17 cellular contexts compared by ENCODE assay signal in the genomic region with DNA sequence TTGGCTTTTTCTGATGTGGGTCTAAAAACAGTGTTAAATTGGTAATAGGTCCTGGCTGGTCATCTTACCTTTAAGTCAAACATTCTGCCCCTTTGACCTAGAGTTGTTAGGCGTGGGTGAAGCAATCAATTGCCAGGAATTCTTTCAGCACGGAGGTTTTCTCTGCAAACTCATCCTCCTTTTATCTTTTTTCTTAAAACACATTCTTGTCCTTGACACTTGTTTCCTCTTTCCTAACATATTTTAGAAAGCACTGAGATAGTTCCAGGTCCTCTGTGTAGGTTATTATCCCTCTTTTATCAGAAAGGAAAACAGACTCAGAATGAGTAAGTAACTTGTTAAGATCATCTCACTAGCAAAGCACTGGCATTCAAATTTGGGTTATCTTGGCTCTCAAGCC. TPM values are rescaled to one million over a fixed set of nuclear protein-coding genes. Genes with fewer than 3 reads are reported as not detected.
DNase-seq lines count a peak whose midpoint lies in the region; ATAC-seq and TF ChIP-seq lines count a peak whose summit lies in the region.
"Had no signal": no experiment of that assay in that cellular context is flagged by ENCODE, and none has a peak within 500 bp of the region (broad histone marks: within the 10 kb centered on the region; RNA-seq: fewer than 3 reads in every experiment).

No MANE protein-coding gene starts in this region.

- no peak overlapping the region for H3K18ac ChIP-seq in trophoblast cell (ENCODE audit: low read length)

- H3K36me3 ChIP-seq in GM23248 (ENCODE audit: low read depth) (no peaks in the 10 kb centered on the region), hepatocyte (replicated peaks; ENCODE audit: insufficient read depth, low read depth) (no peaks in the 10 kb centered on the region), trophoblast cell (ENCODE audit: control insufficient read depth in 1 of 2, insufficient read depth in 2 of 2, low read length in 2 of 2) (no peaks in the 10 kb centered on the region), heart left ventricle (peaks cover 0 to 39% (median 0%) of the 10 kb centered on the region in 9 donors), mucosa of descending colon (ENCODE audit: low read depth) (no peaks in the 10 kb centered on the region)

- TF ChIP-seq CTCF in activated B cell treated with CpG ODN at 0.5 μM for 24 hours (IDR thresholded peaks at IDR 0.05) (no peak), hepatocyte (IDR thresholded peaks at IDR 0.05; ENCODE audit: poor library complexity) (no peak), heart left ventricle (IDR thresholded peaks at IDR 0.05) (no peak), mucosa of descending colon (IDR thresholded peaks at IDR 0.05) (no peak)

- no peak overlapping the region for H2AK5ac ChIP-seq in trophoblast cell (ENCODE audit: low read length)

- H3K27ac Mint-ChIP-seq in activated B cell treated with CpG ODN at 0.5 μM for 24 hours, result peak overlapping the region; percentile 42
- H3K27ac Mint-ChIP-seq: CD8-positive, alpha-beta memory T cell; HFFc6 had no signal

- H3K4me3 ChIP-seq in GM23248, result no peak overlapping the region
- no peak overlapping the region for H3K4me3 ChIP-seq in hepatocyte
- no peak overlapping the region for H3K4me3 ChIP-seq in trophoblast cell (ENCODE audit: low read depth, low read length)
- no peak overlapping the region for H3K4me3 ChIP-seq in heart left ventricle
- H3K4me3 ChIP-seq in mucosa of descending colon, result no peak overlapping the region

- no peak overlapping the region for H4K91ac ChIP-seq in trophoblast cell (ENCODE audit: low read depth, low read length)

- H2BK120ac ChIP-seq in trophoblast cell (ENCODE audit: insufficient read depth, low read length, poor library complexity), result no peak overlapping the region

- H3K27me3 ChIP-seq in GM23248 (replicated peaks; ENCODE audit: insufficient read depth), result no peaks in the 10 kb centered on the region
- no peaks in the 10 kb centered on the region for H3K27me3 ChIP-seq in hepatocyte
- H3K27me3 ChIP-seq in trophoblast cell (ENCODE audit: insufficient read depth, low read length), result no peaks in the 10 kb centered on the region
- H3K27me3 ChIP-seq in heart left ventricle, result no peaks in the 10 kb centered on the region

- H3K9ac ChIP-seq in GM23248 (no peak overlapping the region), trophoblast cell (ENCODE audit: low read length) (no peak overlapping the region)

- POLR2A ChIA-PET in activated B cell treated with CpG ODN at 0.5 μM for 24 hours (lab: Charles Lee), result interaction anchor here (1.0 kb wide), 1 partner anchor 41 kb away, joined by 3 read pairs; no protein-coding TSS in a partner anchor

- H4K8ac ChIP-seq in trophoblast cell (ENCODE audit: low read depth, low read length), result no peak overlapping the region

- WGBS in GM23248 (ENCODE audit: low coverage in 1 of 2, low lambda C conversion rate in 2 of 2, missing lambda C conversion rate in 2 of 2), 2 experiments, result 46 to 52% methylated on average over 2 of the region's 2 CpGs
- WGBS in hepatocyte (ENCODE audit: low lambda C conversion rate, missing lambda C conversion rate), result 30% methylated on average over 2 of the region's 2 CpGs
- no CpG with 5 or more reads among the region's 2 CpGs for WGBS in trophoblast cell (ENCODE audit: extremely low coverage, insufficient coverage, insufficient read length)
- WGBS in heart left ventricle, 4 donors, result 65 to 75% (median 73%) methylated on average over 2 of the region's 2 CpGs

- H3K36me3 Mint-ChIP-seq in activated B cell treated with CpG ODN at 0.5 μM for 24 hours (ENCODE audit: low read depth), result peaks cover 16% of the 10 kb centered on the region

- no peak overlapping the region for H3K4ac ChIP-seq in trophoblast cell (ENCODE audit: low read depth, low read length)

- no peaks in the 10 kb centered on the region for H3K27me3 Mint-ChIP-seq in activated B cell treated with CpG ODN at 0.5 μM for 24 hours

- H3K9me3 ChIP-seq in GM23248 (ENCODE audit: low read depth) (no peaks in the 10 kb centered on the region), hepatocyte (ENCODE audit: low read depth) (no peaks in the 10 kb centered on the region), trophoblast cell (ENCODE audit: insufficient read depth, low read depth, low read length) (no peaks in the 10 kb centered on the region), heart left ventricle (no peaks in the 10 kb centered on the region), mucosa of descending colon (no peaks in the 10 kb centered on the region)

- in situ Hi-C loops in GM23248 (cut with MboI), result no loop called here

- no peaks in the 10 kb centered on the region for H4K20me1 ChIP-seq in GM23248 (ENCODE audit: insufficient read depth)
- H4K20me1 ChIP-seq in hepatocyte (ENCODE audit: insufficient read depth, poor library complexity, severe bottlenecking), result no peaks in the 10 kb centered on the region

- no peak overlapping the region for H2BK5ac ChIP-seq in trophoblast cell (ENCODE audit: low read depth, low read length, poor library complexity)

- TF ChIP-seq POLR2A in heart left ventricle (IDR thresholded peaks at IDR 0.05), result no peak

- H3K9me3 Mint-ChIP-seq in activated B cell treated with CpG ODN at 0.5 μM for 24 hours, result no peaks in the 10 kb centered on the region
- H3K9me3 Mint-ChIP-seq: CD8-positive, alpha-beta memory T cell; HFFc6 had no signal

- DNase-seq in GM23248, result peak; percentile 14
- no peak for DNase-seq in activated B cell treated with CpG ODN at 0.5 μM for 24 hours
- no peak for DNase-seq in hepatocyte (ENCODE audit: low spot score)
- peak; percentile 58 to 76 for DNase-seq in trophoblast cell
- no peak for DNase-seq in heart left ventricle
- DNase-seq in mucosa of descending colon, result no peak
- DNase-seq: C1 segment of cervical spinal cord; CD8-positive, alpha-beta memory T cell; DMS79; HFFc6; Karpas-422; NCI-H1417 treated with DMSO at 0.1 percent for 48 hours; NCI-H187 treated with DMSO at 0.1 percent for 48 hours; NCI-H2227 treated with DMSO at 0.1 percent for 48 hours; NCI-H524; NCI-H82 had no signal

- peaks cover 14% of the 10 kb centered on the region for H3F3A ChIP-seq in GM23248 (ENCODE audit: insufficient read depth)

- H2AFZ ChIP-seq in GM23248 (no peak overlapping the region), hepatocyte (no peak overlapping the region), trophoblast cell (ENCODE audit: insufficient read depth, low read length, poor library complexity) (no peak overlapping the region)

- no peak overlapping the region for H4K12ac ChIP-seq in trophoblast cell (ENCODE audit: low read depth, low read length)

- H3K4me1 ChIP-seq in GM23248 (ENCODE audit: insufficient read depth) (peaks cover 19% of the 10 kb centered on the region), hepatocyte (ENCODE audit: insufficient read depth) (peaks cover 11% of the 10 kb centered on the region), trophoblast cell (ENCODE audit: control insufficient read depth in 1 of 2, insufficient read depth in 2 of 2, low read length in 2 of 2) (peaks cover 2% of the 10 kb centered on the region in 2 experiments), heart left ventricle (no peaks in the 10 kb centered on the region), mucosa of descending colon (ENCODE audit: low read depth) (peaks cover 4% of the 10 kb centered on the region)

- CTCF ChIA-PET in activated B cell treated with CpG ODN at 0.5 μM for 24 hours (lab: Charles Lee), result no interaction called here

- no peak overlapping the region for H3K14ac ChIP-seq in trophoblast cell (ENCODE audit: low read length)

- intact Hi-C loops in activated B cell treated with CpG ODN at 0.5 μM for 24 hours (cut with micrococcal nuclease) (no loop called here), heart left ventricle (cut with DNase I) (no loop called here), mucosa of descending colon (cut with DNase I, micrococcal nuclease) (no loop called here)

- H3K4me2 ChIP-seq in GM23248 (ENCODE audit: unreplicated experiment) (peak overlapping the region; percentile 32), hepatocyte (no peak overlapping the region), trophoblast cell (ENCODE audit: low read length) (no peak overlapping the region)

- H3K23ac ChIP-seq in trophoblast cell (ENCODE audit: low read length), result no peak overlapping the region

- H3K27ac ChIP-seq in GM23248, result no peak overlapping the region
- peak overlapping the region; percentile 37 for H3K27ac ChIP-seq in hepatocyte
- H3K27ac ChIP-seq in trophoblast cell (ENCODE audit: low read depth, low read length), result no peak overlapping the region
- H3K27ac ChIP-seq in heart left ventricle, result no peak overlapping the region

- H3K9me2 ChIP-seq in GM23248 (ENCODE audit: insufficient read depth) (no peaks in the 10 kb centered on the region), hepatocyte (replicated peaks; ENCODE audit: insufficient read depth) (no peaks in the 10 kb centered on the region)

- H3K4me3 Mint-ChIP-seq in activated B cell treated with CpG ODN at 0.5 μM for 24 hours, result no peak overlapping the region
- H3K4me3 Mint-ChIP-seq: CD8-positive, alpha-beta memory T cell; HFFc6 had no signal

- H2BK12ac ChIP-seq in trophoblast cell (ENCODE audit: low read length), result no peak overlapping the region

- H3K79me2 ChIP-seq in GM23248 (ENCODE audit: insufficient read depth) (no peaks in the 10 kb centered on the region), hepatocyte (no peaks in the 10 kb centered on the region), trophoblast cell (ENCODE audit: control insufficient read depth, insufficient read depth, low read length, poor library complexity) (no peaks in the 10 kb centered on the region)

- peaks cover 26% of the 10 kb centered on the region for H3K4me1 Mint-ChIP-seq in activated B cell treated with CpG ODN at 0.5 μM for 24 hours

- H3K79me1 ChIP-seq in trophoblast cell (ENCODE audit: low read length), result no peaks in the 10 kb centered on the region

- ATAC-seq in activated B cell treated with CpG ODN at 0.5 μM for 24 hours (ENCODE audit: low read depth) (no peak), HG02642 (IDR thresholded peaks at IDR 0.05; ENCODE audit: poor library complexity, unreplicated experiment) (no peak), heart left ventricle (no peak), mucosa of descending colon (no peak)

RNA-seq across cellular contexts. Expression of gene AP1S3, which starts 18.6 kb away (rescaled TPM):
- 0.43 and 1.8 TPM in 2 replicates for total RNA-seq in GM23248 (2014; rRNA removed; shearing (Covaris generic))
- polyA plus RNA-seq in GM23248 (2016; fragmentation: Nextera tagmentation; extraction: Ambion mirVana) (2.0 and 2.3 TPM in 2 replicates), hepatocyte (16.5 and 20.5 TPM in 2 replicates), heart left ventricle (under 1 TPM; 0.08 to 0.11 TPM)
- total RNA-seq in activated B cell treated with CpG ODN at 0.5 μM for 24 hours (46.0 and 46.3 TPM in 2 replicates), hepatocyte (27.2 and 30.7 TPM in 2 replicates), heart left ventricle (1 to 10 TPM in 3 of 9 donors, under 1 TPM in 5, not detected in 1; 0.31 to 3.4 (median 0.66) TPM), mucosa of descending colon (1 to 10 TPM; 3.5 to 8.6 (median 5.0) TPM)
- 3.3 and 4.1 TPM in 2 replicates for polyA plus RNA-seq in trophoblast cell (2013)

Comparison
In these comparisons a context has a peak if more than half of its experiments do, and no peak if none do; other contexts are left out.
1. DNase-seq: peak in GM23248 (single experiment) and trophoblast cell (2 of 2); none in activated B cell treated with CpG ODN at 0.5 μM for 24 hours (single experiment), hepatocyte (single experiment), heart left ventricle (0 of 5) and mucosa of descending colon (0 of 3).